Comparison of ENCODE assay signal across 23 cellular contexts in genomic region chr4:4913147-4913561, GRCh38. TPM values are rescaled to one million over a fixed set of nuclear protein-coding genes. Genes with fewer than 3 reads are reported as not detected.
"Had no signal": no experiment of that assay in that cellular context is flagged by ENCODE, and none has a peak within 500 bp of the region (broad histone marks: within the 10 kb centered on the region; RNA-seq: fewer than 3 reads in every experiment).

No MANE protein-coding gene starts in this region.

- H3K27ac ChIP-seq: epithelial cell of prostate, left lung, parathyroid adenoma, sigmoid colon, testis, upper lobe of left lung had no signal

- H3K27ac Mint-ChIP-seq: activated naive CD8-positive, alpha-beta T cell; activated T-cell treated with anti-CD3 and anti-CD28 coated beads, Interleukin-2, amount 50 U/mL, for 24 hours; activated T-helper 2 cell treated with anti-CD3 and anti-CD28 coated beads, Interferon-gamma antibody, Interleukin-2, Interleukin-4, amounts not matched to agents 10 μg/mL and 5 μg/mL and 100 μg/mL, durations not matched to agents 14 hours and 24 hours and 36 hours; natural killer cell treated with Interleukin-12 subunit alpha and Interleukin-12 subunit beta and Interleukin-15 and Interleukin-18, amount 100 ng/mL, for 72 hours; stimulated activated naive B cell treated with anti-CD40 and anti-IgM and Interleukin-4, amounts not matched to agents 10 μg/mL and 1 μg/mL and 100 μg/mL, for 72 hours; T-cell; T-helper 2 cell treated with Interferon-gamma antibody and Interleukin-4, amounts not matched to agents 5 μg/mL and 100 μg/mL, for 36 hours had no signal

- H3K4me3 ChIP-seq: left lung, sigmoid colon, smooth muscle cell, testis, upper lobe of left lung had no signal

- H3K27me3 ChIP-seq: sigmoid colon, testis, upper lobe of left lung had no signal

- H3K36me3 ChIP-seq: left lung, sigmoid colon, upper lobe of left lung had no signal

- H3K4me1 Mint-ChIP-seq: T-cell had no signal

- DNase-seq: activated CD8-positive, alpha-beta memory T cell treated with anti-CD3 and anti-CD28 coated beads for 24 hours; activated CD8-positive, alpha-beta memory T cell treated with anti-CD3 and anti-CD28 coated beads, Interleukin-2, amount 50 U/mL, for 4 hours; activated naive CD4-positive, alpha-beta T cell; activated T-cell treated with anti-CD3 and anti-CD28 coated beads, Interleukin-2, amount 50 U/mL, for 24 hours; cerebellar nuclear complex; cortex of kidney; foreskin fibroblast; left lung; sigmoid colon; stimulated activated CD4-positive, alpha-beta T cell treated with anti-CD3 and anti-CD28 coated beads, Interleukin-15, amount 100 ng/mL, for 24 hours; stimulated activated CD4-positive, alpha-beta T cell treated with anti-CD3 and anti-CD28 coated beads, Interleukin-2, amount 100 ng/mL, for 48 hours; stimulated activated CD8-positive, alpha-beta memory T cell treated with anti-CD3 and anti-CD28 coated beads, Interleukin-4, amount 100 ng/mL, for 48 hours; stimulated activated naive B cell treated with anti-CD40 and anti-IgM and Interleukin-4, amounts not matched to agents 10 μg/mL and 1 μg/mL and 100 μg/mL, for 72 hours; T-cell; testis; upper lobe of left lung had no signal

- H3K4me1 ChIP-seq: left lung, parathyroid adenoma, sigmoid colon, testis, upper lobe of left lung had no signal

- H3K9me3 Mint-ChIP-seq: activated T-cell treated with anti-CD3 and anti-CD28 coated beads, Interleukin-2, amount 50 U/mL, for 24 hours; activated T-helper 2 cell treated with anti-CD3 and anti-CD28 coated beads, Interferon-gamma antibody, Interleukin-2, Interleukin-4, amounts not matched to agents 10 μg/mL and 5 μg/mL and 100 μg/mL, durations not matched to agents 14 hours and 24 hours and 36 hours had no signal

- ATAC-seq: left lung; natural killer cell treated with Interleukin-12 subunit alpha and Interleukin-12 subunit beta and Interleukin-15 and Interleukin-18, amount 100 ng/mL, for 72 hours; stimulated activated naive B cell treated with anti-CD40 and anti-IgM and Interleukin-4, amounts not matched to agents 10 μg/mL and 1 μg/mL and 100 μg/mL, for 72 hours; T-cell had no signal

- H3K9me3 ChIP-seq: sigmoid colon, testis, upper lobe of left lung had no signal

- H3K27me3 Mint-ChIP-seq: activated naive CD8-positive, alpha-beta T cell had no signal

- H3K36me3 Mint-ChIP-seq: activated naive CD8-positive, alpha-beta T cell; natural killer cell treated with Interleukin-12 subunit alpha and Interleukin-12 subunit beta and Interleukin-15 and Interleukin-18, amount 100 ng/mL, for 72 hours; T-cell had no signal

- H3K4me3 Mint-ChIP-seq: activated naive CD8-positive, alpha-beta T cell; activated T-cell treated with anti-CD3 and anti-CD28 coated beads, Interleukin-2, amount 50 U/mL, for 24 hours; natural killer cell treated with Interleukin-12 subunit alpha and Interleukin-12 subunit beta and Interleukin-15 and Interleukin-18, amount 100 ng/mL, for 72 hours; stimulated activated naive B cell treated with anti-CD40 and anti-IgM and Interleukin-4, amounts not matched to agents 10 μg/mL and 1 μg/mL and 100 μg/mL, for 72 hours; T-cell; T-helper 2 cell treated with Interferon-gamma antibody and Interleukin-4, amounts not matched to agents 5 μg/mL and 100 μg/mL, for 36 hours had no signal

RNA-seq across cellular contexts. Expression of gene MSX1, which starts 53.7 kb away (rescaled TPM):
- total RNA-seq: activated T-helper 2 cell treated with anti-CD3 and anti-CD28 coated beads, Interferon-gamma antibody, Interleukin-2, Interleukin-4, amounts not matched to agents 10 μg/mL and 5 μg/mL and 100 μg/mL, durations not matched to agents 14 hours and 24 hours and 36 hours; T-cell had no signal
